In the genomic region with DNA sequence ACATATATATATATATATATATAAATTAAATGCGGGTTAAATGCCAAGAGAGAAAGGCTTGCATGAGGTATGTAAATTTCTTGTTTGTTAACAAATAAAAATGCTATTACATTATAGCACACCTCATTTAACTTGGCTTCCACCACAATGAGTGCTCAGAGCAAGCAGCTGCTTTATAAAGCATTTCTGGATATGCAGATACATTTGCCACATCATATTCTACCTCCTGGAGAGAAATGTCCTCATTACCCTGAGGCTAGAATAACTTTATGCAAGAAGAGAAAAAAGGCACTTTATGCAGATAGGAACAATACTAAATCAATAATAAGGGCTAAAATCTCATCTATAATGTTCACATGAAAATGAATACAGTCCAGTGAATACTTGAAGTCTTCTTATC, we compare ENCODE assay signal across 28 cellular contexts.
"Had no signal": no experiment of that assay in that cellular context is flagged by ENCODE, and none has a peak within 500 bp of the region (broad histone marks: within the 10 kb centered on the region; RNA-seq: fewer than 3 reads in every experiment).

No MANE protein-coding gene starts in this region.

- H3K27me3 Mint-ChIP-seq: central memory CD8-positive, alpha-beta T cell had no signal

- H3K36me3 Mint-ChIP-seq: activated naive CD8-positive, alpha-beta T cell had no signal

- ATAC-seq: activated CD4-positive, CD25-positive, alpha-beta regulatory T cell treated with anti-CD3 and anti-CD28 coated beads, Interleukin-2, amount 50 U/mL, for 24 hours; activated CD8-positive, alpha-beta T cell treated with anti-CD3 and anti-CD28 coated beads for 36 hours; activated T-cell treated with anti-CD3 and anti-CD28 coated beads, Interleukin-2, amount 50 U/mL, for 4 hours; activated T-helper 17 cell treated with anti-CD3 and anti-CD28 coated beads, Interleukin-2, amount 50 U/mL, for 72 hours; gastroesophageal sphincter; heart right ventricle; T-helper 17 cell had no signal

- H3K4me1 Mint-ChIP-seq: activated B cell treated with CpG ODN at 0.5 μM for 24 hours; activated T-helper 17 cell treated with anti-CD3 and anti-CD28 coated beads, Interleukin-2, amount 50 U/mL, for 72 hours; central memory CD8-positive, alpha-beta T cell had no signal

- H3K9me3 Mint-ChIP-seq: activated B cell treated with CpG ODN at 0.5 μM for 24 hours; activated CD8-positive, alpha-beta T cell treated with anti-CD3 and anti-CD28 coated beads for 36 hours; activated T-cell treated with anti-CD3 and anti-CD28 coated beads, Interleukin-2, amount 50 U/mL, for 4 hours; activated T-helper 17 cell treated with anti-CD3 and anti-CD28 coated beads, Interleukin-2, amount 50 U/mL, for 72 hours; central memory CD8-positive, alpha-beta T cell; T-helper 2 cell treated with Interferon-gamma antibody and Interleukin-4, amounts not matched to agents 5 μg/mL and 100 μg/mL, for 36 hours had no signal

- H3K27ac Mint-ChIP-seq: activated B cell treated with CpG ODN at 0.5 μM for 24 hours; activated CD8-positive, alpha-beta T cell treated with anti-CD3 and anti-CD28 coated beads for 36 hours; activated naive CD8-positive, alpha-beta T cell; activated T-helper 17 cell treated with anti-CD3 and anti-CD28 coated beads, Interleukin-2, amount 50 U/mL, for 72 hours; T-helper 17 cell; T-helper 2 cell treated with Interferon-gamma antibody and Interleukin-4, amounts not matched to agents 5 μg/mL and 100 μg/mL, for 36 hours had no signal

- H3K4me3 Mint-ChIP-seq: activated B cell treated with CpG ODN at 0.5 μM for 24 hours; activated CD8-positive, alpha-beta T cell treated with anti-CD3 and anti-CD28 coated beads for 36 hours; activated naive CD8-positive, alpha-beta T cell; activated T-cell treated with anti-CD3 and anti-CD28 coated beads, Interleukin-2, amount 50 U/mL, for 4 hours; activated T-helper 17 cell treated with anti-CD3 and anti-CD28 coated beads, Interleukin-2, amount 50 U/mL, for 72 hours; central memory CD8-positive, alpha-beta T cell; T-helper 17 cell; T-helper 2 cell treated with Interferon-gamma antibody and Interleukin-4, amounts not matched to agents 5 μg/mL and 100 μg/mL, for 36 hours had no signal

- DNase-seq: activated B cell treated with CpG ODN at 0.5 μM for 24 hours; activated CD4-positive, alpha-beta T cell treated with anti-CD3 and anti-CD28 coated beads for 48 hours; activated CD4-positive, alpha-beta T cell treated with anti-CD3 and anti-CD28 coated beads, Interleukin-2, amount 50 U/mL, for 1 hour; activated CD4-positive, alpha-beta T cell treated with anti-CD3 and anti-CD28 coated beads, Interleukin-2, amount 50 U/mL, for 48 hours; activated CD8-positive, alpha-beta memory T cell treated with anti-CD3 and anti-CD28 coated beads for 24 hours; activated CD8-positive, alpha-beta T cell treated with anti-CD3 and anti-CD28 coated beads for 36 hours; activated effector memory CD4-positive, alpha-beta T cell treated with Interleukin-2 at 50 U/mL for 16 hours; activated gamma-delta T cell treated with Interleukin-2 at 50 U/mL for 16 hours; activated naive CD4-positive, alpha-beta T cell treated with anti-CD3 and anti-CD28 coated beads, Interleukin-2, amount 50 U/mL, for 16 hours; activated naive CD4-positive, alpha-beta T cell treated with Interleukin-2 at 50 U/mL for 16 hours; activated T-cell treated with anti-CD3 and anti-CD28 coated beads, Interleukin-2, amount 50 U/mL, for 4 hours; amniotic stem cell; anterior cingulate cortex; brain microvascular endothelial cell; colonic mucosa; effector CD8-positive, alpha-beta T cell; esophagus squamous epithelium; foreskin melanocyte; heart right ventricle; T-helper 17 cell; T1000; WERI-Rb-1 had no signal
